Comparison of ENCODE assay signal across 1 cellular context in the genomic region with DNA sequence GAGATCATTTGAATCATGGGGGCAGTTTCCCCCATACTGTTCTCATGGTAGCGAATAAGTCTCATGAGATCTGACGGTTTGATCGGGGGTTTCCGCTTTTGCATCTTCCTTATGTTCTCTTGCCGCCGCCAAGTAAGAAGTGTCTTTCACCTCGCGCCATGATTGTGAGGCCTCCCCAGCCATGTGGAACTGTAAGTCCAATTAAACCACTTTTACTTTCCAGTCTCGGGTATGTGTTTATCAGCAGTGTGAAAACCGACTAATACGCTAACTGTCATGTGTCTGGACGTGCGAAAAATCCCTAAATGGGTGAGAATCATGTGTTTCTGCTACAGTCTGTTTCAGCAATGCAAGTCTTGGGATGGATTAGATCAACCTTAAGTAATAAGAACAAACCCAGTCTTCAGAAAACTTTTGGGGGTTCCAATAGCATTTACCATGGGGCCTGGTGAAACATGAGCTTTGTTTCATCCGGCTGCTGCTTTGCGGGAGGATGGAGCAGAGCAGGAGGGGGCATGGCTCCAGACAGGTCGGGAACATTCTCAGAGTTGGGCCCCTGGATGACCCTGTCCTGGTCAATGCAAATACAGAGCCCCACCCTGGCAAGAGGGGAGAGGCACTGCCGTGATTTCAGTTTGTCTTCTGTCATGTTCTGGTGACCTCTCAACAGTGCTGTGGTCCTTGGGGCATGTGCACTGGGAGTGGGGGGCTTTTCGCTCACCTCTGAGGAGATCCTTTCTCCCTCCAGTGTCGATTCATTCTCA.
TF ChIP-seq lines count a peak whose summit lies in the region.

No MANE protein-coding gene starts in this region.

TF ChIP-seq in GM12878, 131 proteins besides CTCF, POLR2A, EP300 and RAD21 (continued from another document and continues in another):
- TF ChIP-seq, protein P1, sequence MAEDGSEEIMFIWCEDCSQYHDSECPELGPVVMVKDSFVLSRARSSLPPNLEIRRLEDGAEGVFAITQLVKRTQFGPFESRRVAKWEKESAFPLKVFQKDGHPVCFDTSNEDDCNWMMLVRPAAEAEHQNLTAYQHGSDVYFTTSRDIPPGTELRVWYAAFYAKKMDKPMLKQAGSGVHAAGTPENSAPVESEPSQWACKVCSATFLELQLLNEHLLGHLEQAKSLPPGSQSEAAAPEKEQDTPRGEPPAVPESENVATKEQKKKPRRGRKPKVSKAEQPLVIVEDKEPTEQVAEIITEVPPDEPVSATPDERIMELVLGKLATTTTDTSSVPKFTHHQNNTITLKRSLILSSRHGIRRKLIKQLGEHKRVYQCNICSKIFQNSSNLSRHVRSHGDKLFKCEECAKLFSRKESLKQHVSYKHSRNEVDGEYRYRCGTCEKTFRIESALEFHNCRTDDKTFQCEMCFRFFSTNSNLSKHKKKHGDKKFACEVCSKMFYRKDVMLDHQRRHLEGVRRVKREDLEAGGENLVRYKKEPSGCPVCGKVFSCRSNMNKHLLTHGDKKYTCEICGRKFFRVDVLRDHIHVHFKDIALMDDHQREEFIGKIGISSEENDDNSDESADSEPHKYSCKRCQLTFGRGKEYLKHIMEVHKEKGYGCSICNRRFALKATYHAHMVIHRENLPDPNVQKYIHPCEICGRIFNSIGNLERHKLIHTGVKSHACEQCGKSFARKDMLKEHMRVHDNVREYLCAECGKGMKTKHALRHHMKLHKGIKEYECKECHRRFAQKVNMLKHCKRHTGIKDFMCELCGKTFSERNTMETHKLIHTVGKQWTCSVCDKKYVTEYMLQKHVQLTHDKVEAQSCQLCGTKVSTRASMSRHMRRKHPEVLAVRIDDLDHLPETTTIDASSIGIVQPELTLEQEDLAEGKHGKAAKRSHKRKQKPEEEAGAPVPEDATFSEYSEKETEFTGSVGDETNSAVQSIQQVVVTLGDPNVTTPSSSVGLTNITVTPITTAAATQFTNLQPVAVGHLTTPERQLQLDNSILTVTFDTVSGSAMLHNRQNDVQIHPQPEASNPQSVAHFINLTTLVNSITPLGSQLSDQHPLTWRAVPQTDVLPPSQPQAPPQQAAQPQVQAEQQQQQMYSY (CRISPR knock-in tag; IDR thresholded peaks at IDR 0.05) = no peak
- no peak for TF ChIP-seq KDM1A (IDR thresholded peaks at IDR 0.05; ENCODE audit: borderline replicate concordance)
- no peak for TF ChIP-seq RBBP5 (conservative IDR thresholded peaks at IDR 0.05)
- TF ChIP-seq CHD2 (IDR thresholded peaks at IDR 0.05; ENCODE audit: borderline replicate concordance, low read depth, low read length) = peak; percentile 71
- 0 out of 2 replicates have a peak, but pooled peaks have one; percentile 15 for TF ChIP-seq TCF7 (IDR thresholded peaks at IDR 0.05; ENCODE audit: borderline replicate concordance)
- TF ChIP-seq SUZ12 (IDR thresholded peaks at IDR 0.05; ENCODE audit: unreplicated experiment) = no peak
- peak; percentile 63; the same call in 1 of the 2 replicates for TF ChIP-seq SPI1 (IDR thresholded peaks at IDR 0.05; ENCODE audit: borderline replicate concordance, insufficient read depth, low read depth, low read length)
- no peak for TF ChIP-seq HDAC2 (IDR thresholded peaks at IDR 0.05)
- TF ChIP-seq, protein P2, sequence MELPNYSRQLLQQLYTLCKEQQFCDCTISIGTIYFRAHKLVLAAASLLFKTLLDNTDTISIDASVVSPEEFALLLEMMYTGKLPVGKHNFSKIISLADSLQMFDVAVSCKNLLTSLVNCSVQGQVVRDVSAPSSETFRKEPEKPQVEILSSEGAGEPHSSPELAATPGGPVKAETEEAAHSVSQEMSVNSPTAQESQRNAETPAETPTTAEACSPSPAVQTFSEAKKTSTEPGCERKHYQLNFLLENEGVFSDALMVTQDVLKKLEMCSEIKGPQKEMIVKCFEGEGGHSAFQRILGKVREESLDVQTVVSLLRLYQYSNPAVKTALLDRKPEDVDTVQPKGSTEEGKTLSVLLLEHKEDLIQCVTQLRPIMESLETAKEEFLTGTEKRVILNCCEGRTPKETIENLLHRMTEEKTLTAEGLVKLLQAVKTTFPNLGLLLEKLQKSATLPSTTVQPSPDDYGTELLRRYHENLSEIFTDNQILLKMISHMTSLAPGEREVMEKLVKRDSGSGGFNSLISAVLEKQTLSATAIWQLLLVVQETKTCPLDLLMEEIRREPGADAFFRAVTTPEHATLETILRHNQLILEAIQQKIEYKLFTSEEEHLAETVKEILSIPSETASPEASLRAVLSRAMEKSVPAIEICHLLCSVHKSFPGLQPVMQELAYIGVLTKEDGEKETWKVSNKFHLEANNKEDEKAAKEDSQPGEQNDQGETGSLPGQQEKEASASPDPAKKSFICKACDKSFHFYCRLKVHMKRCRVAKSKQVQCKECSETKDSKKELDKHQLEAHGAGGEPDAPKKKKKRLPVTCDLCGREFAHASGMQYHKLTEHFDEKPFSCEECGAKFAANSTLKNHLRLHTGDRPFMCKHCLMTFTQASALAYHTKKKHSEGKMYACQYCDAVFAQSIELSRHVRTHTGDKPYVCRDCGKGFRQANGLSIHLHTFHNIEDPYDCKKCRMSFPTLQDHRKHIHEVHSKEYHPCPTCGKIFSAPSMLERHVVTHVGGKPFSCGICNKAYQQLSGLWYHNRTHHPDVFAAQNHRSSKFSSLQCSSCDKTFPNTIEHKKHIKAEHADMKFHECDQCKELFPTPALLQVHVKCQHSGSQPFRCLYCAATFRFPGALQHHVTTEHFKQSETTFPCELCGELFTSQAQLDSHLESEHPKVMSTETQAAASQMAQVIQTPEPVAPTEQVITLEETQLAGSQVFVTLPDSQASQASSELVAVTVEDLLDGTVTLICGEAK (IDR thresholded peaks at IDR 0.05; ENCODE audit: borderline replicate concordance) = no peak; the same call in 1 of the 2 replicates
- TF ChIP-seq RAD51 (IDR thresholded peaks at IDR 0.05) = peak; percentile 92
- 0 out of 2 replicates have a peak, but pooled peaks have one; percentile 38 for TF ChIP-seq SIN3A (IDR thresholded peaks at IDR 0.05; ENCODE audit: low read depth, low read length)
- peak in 1 of 2 experiments; percentile 88; a peak in 2 of 4 replicates for TF ChIP-seq ETV6 (conservative IDR thresholded peaks at IDR 0.05 in 1 of 2, IDR thresholded peaks at IDR 0.05 in 1 of 2; ENCODE audit: borderline replicate concordance in 1 of 2, low read depth in 1 of 2)
- TF ChIP-seq CREM (IDR thresholded peaks at IDR 0.05; ENCODE audit: low read depth) = peak; percentile 71
- no peak; the same call in 1 of the 2 replicates for TF ChIP-seq PML (IDR thresholded peaks at IDR 0.05; ENCODE audit: low read length)
- TF ChIP-seq, protein P3, sequence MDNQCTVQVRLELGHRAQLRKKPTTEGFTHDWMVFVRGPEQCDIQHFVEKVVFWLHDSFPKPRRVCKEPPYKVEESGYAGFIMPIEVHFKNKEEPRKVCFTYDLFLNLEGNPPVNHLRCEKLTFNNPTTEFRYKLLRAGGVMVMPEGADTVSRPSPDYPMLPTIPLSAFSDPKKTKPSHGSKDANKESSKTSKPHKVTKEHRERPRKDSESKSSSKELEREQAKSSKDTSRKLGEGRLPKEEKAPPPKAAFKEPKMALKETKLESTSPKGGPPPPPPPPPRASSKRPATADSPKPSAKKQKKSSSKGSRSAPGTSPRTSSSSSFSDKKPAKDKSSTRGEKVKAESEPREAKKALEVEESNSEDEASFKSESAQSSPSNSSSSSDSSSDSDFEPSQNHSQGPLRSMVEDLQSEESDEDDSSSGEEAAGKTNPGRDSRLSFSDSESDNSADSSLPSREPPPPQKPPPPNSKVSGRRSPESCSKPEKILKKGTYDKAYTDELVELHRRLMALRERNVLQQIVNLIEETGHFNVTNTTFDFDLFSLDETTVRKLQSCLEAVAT (IDR thresholded peaks at IDR 0.05) = 0 out of 2 replicates have a peak, but pooled peaks have one; percentile 70
- TF ChIP-seq, protein P4, sequence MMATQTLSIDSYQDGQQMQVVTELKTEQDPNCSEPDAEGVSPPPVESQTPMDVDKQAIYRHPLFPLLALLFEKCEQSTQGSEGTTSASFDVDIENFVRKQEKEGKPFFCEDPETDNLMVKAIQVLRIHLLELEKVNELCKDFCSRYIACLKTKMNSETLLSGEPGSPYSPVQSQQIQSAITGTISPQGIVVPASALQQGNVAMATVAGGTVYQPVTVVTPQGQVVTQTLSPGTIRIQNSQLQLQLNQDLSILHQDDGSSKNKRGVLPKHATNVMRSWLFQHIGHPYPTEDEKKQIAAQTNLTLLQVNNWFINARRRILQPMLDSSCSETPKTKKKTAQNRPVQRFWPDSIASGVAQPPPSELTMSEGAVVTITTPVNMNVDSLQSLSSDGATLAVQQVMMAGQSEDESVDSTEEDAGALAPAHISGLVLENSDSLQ (IDR thresholded peaks at IDR 0.05) = peak; percentile 68
- TF ChIP-seq, protein P5, sequence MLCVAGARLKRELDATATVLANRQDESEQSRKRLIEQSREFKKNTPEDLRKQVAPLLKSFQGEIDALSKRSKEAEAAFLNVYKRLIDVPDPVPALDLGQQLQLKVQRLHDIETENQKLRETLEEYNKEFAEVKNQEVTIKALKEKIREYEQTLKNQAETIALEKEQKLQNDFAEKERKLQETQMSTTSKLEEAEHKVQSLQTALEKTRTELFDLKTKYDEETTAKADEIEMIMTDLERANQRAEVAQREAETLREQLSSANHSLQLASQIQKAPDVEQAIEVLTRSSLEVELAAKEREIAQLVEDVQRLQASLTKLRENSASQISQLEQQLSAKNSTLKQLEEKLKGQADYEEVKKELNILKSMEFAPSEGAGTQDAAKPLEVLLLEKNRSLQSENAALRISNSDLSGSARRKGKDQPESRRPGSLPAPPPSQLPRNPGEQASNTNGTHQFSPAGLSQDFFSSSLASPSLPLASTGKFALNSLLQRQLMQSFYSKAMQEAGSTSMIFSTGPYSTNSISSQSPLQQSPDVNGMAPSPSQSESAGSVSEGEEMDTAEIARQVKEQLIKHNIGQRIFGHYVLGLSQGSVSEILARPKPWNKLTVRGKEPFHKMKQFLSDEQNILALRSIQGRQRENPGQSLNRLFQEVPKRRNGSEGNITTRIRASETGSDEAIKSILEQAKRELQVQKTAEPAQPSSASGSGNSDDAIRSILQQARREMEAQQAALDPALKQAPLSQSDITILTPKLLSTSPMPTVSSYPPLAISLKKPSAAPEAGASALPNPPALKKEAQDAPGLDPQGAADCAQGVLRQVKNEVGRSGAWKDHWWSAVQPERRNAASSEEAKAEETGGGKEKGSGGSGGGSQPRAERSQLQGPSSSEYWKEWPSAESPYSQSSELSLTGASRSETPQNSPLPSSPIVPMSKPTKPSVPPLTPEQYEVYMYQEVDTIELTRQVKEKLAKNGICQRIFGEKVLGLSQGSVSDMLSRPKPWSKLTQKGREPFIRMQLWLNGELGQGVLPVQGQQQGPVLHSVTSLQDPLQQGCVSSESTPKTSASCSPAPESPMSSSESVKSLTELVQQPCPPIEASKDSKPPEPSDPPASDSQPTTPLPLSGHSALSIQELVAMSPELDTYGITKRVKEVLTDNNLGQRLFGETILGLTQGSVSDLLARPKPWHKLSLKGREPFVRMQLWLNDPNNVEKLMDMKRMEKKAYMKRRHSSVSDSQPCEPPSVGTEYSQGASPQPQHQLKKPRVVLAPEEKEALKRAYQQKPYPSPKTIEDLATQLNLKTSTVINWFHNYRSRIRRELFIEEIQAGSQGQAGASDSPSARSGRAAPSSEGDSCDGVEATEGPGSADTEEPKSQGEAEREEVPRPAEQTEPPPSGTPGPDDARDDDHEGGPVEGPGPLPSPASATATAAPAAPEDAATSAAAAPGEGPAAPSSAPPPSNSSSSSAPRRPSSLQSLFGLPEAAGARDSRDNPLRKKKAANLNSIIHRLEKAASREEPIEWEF (IDR thresholded peaks at IDR 0.05; ENCODE audit: insufficient replicate concordance, low read depth, low read length) = peak; percentile 66
- TF ChIP-seq TAF1 (IDR thresholded peaks at IDR 0.05; ENCODE audit: borderline replicate concordance, low read depth, low read length) = 0 out of 2 replicates have a peak, but pooled peaks have one; percentile 18
- peak; percentile 94 for TF ChIP-seq IKZF2 (IDR thresholded peaks at IDR 0.05)
- peak; percentile 49; the same call in 1 of the 2 replicates for TF ChIP-seq EED (IDR thresholded peaks at IDR 0.05; ENCODE audit: low read depth)
- TF ChIP-seq JUNB (IDR thresholded peaks at IDR 0.05) = peak; percentile 48
- peak; percentile 99 for TF ChIP-seq MEF2B (IDR thresholded peaks at IDR 0.05; ENCODE audit: partially characterized antibody, poor library complexity, severe bottlenecking)
- peak; percentile 93 for TF ChIP-seq MYB (IDR thresholded peaks at IDR 0.05; ENCODE audit: borderline replicate concordance, low read depth, low read length)
- TF ChIP-seq MTA2 (IDR thresholded peaks at IDR 0.05; ENCODE audit: low read depth) = peak; percentile 98
- TF ChIP-seq RELA (IDR thresholded peaks at IDR 0.05; ENCODE audit: borderline replicate concordance, partially characterized antibody) = peak; percentile 99
- TF ChIP-seq CBFB (IDR thresholded peaks at IDR 0.05; ENCODE audit: low read depth) = peak; percentile 44; the same call in 1 of the 2 replicates
- 0 out of 4 replicates have a peak, but pooled peaks of 1 of the 2 experiments have one; percentile 32 for TF ChIP-seq SRF (IDR thresholded peaks at IDR 0.05; ENCODE audit: low read depth in 2 of 2, low read length in 2 of 2)
- no peak for TF ChIP-seq STAT3 (IDR thresholded peaks at IDR 0.05; ENCODE audit: low read depth, low read length)
- TF ChIP-seq, protein P6, sequence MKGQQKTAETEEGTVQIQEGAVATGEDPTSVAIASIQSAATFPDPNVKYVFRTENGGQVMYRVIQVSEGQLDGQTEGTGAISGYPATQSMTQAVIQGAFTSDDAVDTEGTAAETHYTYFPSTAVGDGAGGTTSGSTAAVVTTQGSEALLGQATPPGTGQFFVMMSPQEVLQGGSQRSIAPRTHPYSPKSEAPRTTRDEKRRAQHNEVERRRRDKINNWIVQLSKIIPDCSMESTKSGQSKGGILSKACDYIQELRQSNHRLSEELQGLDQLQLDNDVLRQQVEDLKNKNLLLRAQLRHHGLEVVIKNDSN (IDR thresholded peaks at IDR 0.05; ENCODE audit: borderline replicate concordance, extremely low read length, insufficient read depth, low read depth, low read length) = no peak
- TF ChIP-seq MXI1 (IDR thresholded peaks at IDR 0.05; ENCODE audit: low read depth, low read length) = peak; percentile 71
- TF ChIP-seq HCFC1 (IDR thresholded peaks at IDR 0.05; ENCODE audit: low read length) = peak; percentile 28; the same call in 1 of the 2 replicates
- TF ChIP-seq RUNX3 (IDR thresholded peaks at IDR 0.05; ENCODE audit: low read length) = peak; percentile 78
- no peak for TF ChIP-seq NR2C2 (IDR thresholded peaks at IDR 0.05; ENCODE audit: borderline replicate concordance, control insufficient read depth, insufficient read length, low read depth)
- TF ChIP-seq BMI1 (IDR thresholded peaks at IDR 0.05; ENCODE audit: borderline replicate concordance) = peak; percentile 58; the same call in 1 of the 2 replicates
- 0 out of 2 replicates have a peak, but pooled peaks have one; percentile 42 for TF ChIP-seq MEF2A (IDR thresholded peaks at IDR 0.05; ENCODE audit: insufficient read depth, low read depth, low read length)
- TF ChIP-seq RCOR1 (conservative IDR thresholded peaks at IDR 0.05; ENCODE audit: low read depth, low read length) = no peak
- TF ChIP-seq NFIC (IDR thresholded peaks at IDR 0.05; ENCODE audit: low read depth, low read length) = peak; percentile 49; the same call in 1 of the 2 replicates
- TF ChIP-seq GATAD2B (conservative IDR thresholded peaks at IDR 0.05; ENCODE audit: low read depth) = peak; percentile 99
- TF ChIP-seq, protein P7, sequence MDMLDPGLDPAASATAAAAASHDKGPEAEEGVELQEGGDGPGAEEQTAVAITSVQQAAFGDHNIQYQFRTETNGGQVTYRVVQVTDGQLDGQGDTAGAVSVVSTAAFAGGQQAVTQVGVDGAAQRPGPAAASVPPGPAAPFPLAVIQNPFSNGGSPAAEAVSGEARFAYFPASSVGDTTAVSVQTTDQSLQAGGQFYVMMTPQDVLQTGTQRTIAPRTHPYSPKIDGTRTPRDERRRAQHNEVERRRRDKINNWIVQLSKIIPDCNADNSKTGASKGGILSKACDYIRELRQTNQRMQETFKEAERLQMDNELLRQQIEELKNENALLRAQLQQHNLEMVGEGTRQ (IDR thresholded peaks at IDR 0.05; ENCODE audit: borderline replicate concordance, low read depth, low read length) = peak; percentile 21; the same call in 1 of the 2 replicates
